ENCODE assay signal across 13 cellular contexts in the genomic region with DNA sequence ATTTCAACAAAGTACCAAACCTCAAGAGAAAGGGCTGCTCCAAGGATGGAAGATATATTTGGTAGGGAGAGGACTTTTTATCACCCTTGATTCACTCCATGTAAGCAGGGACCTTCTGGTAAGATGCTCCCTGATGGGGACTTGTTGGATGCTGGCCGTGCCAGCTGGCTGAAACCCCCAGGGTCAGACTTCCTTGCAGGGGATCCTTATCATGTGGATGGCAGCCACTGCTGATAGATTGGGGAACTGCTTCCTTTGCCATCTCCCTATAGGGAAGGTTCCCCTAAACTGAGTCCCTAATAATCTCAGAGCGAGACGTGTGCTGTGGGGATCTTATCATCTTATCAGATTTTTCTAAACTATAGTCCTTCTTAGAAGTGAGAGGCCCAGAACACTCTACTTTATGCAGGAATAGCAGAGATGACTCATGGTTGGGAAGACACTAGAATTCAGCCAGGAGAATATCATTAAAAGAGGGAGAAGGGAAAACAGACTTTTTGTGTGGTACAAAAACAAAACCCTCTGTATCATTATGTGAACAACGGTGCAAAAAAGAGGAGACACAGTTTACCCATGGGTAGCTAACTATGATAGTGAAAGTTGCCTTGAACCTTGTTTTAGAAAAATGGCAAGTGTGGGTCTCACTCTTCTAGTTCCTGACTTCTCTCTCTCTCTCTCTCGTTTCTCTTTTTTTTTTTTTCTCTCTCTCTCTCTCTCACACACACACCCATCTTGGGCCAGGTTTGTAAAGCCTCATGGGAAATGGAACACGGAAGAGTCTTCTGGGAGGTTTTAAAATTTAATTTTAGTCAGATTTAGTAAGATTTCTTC. TPM values are rescaled to one million over a fixed set of nuclear protein-coding genes. Genes with fewer than 3 reads are reported as not detected.
A peak's percentile ranks its signal among the peaks of the same experiment; 100 is the strongest.
DNase-seq lines count a peak whose midpoint lies in the region; ATAC-seq and TF ChIP-seq lines count a peak whose summit lies in the region.
"Had no signal": no experiment of that assay in that cellular context is flagged by ENCODE, and none has a peak within 500 bp of the region (broad histone marks: within the 10 kb centered on the region; RNA-seq: fewer than 3 reads in every experiment).

No MANE protein-coding gene starts in this region.

- H3K27me3 Mint-ChIP-seq in CD8-positive, alpha-beta T cell (ENCODE audit: low read depth) = no peaks in the 10 kb centered on the region
- H3K27me3 Mint-ChIP-seq in HFFc6 (ENCODE audit: insufficient read depth) = peaks cover 8% of the 10 kb centered on the region
- H3K27me3 Mint-ChIP-seq in activated T-helper 1 cell treated with anti-CD3 and anti-CD28 coated beads, Interleukin-12 subunit alpha, Interleukin-12 subunit beta, Interleukin-2, Interleukin-4 antibody, amounts not matched to agents 30 ng/mL and 10 ng/mL and 1 ng/mL, durations not matched to agents 14 hours and 24 hours and 36 hours (ENCODE audit: insufficient read depth) = no peaks in the 10 kb centered on the region
- no peaks in the 10 kb centered on the region for H3K27me3 Mint-ChIP-seq in type B pancreatic cell

- peaks cover 82% of the 10 kb centered on the region for H3K36me3 Mint-ChIP-seq in CD8-positive, alpha-beta T cell
- no peaks in the 10 kb centered on the region for H3K36me3 Mint-ChIP-seq in HFFc6 (ENCODE audit: low read depth)
- H3K36me3 Mint-ChIP-seq in activated T-helper 1 cell treated with anti-CD3 and anti-CD28 coated beads, Interleukin-12 subunit alpha, Interleukin-12 subunit beta, Interleukin-2, Interleukin-4 antibody, amounts not matched to agents 30 ng/mL and 10 ng/mL and 1 ng/mL, durations not matched to agents 14 hours and 24 hours and 36 hours (ENCODE audit: low read depth) = peaks cover 72% of the 10 kb centered on the region
- H3K36me3 Mint-ChIP-seq in type B pancreatic cell = no peaks in the 10 kb centered on the region

- H3K4ac ChIP-seq in mesendoderm (ENCODE audit: low read depth, low read length) = no peak overlapping the region

- CTCF ChIA-PET in CD8-positive, alpha-beta T cell (lab: Charles Lee) = interaction anchor here (0.6 to 13.6 kb wide), 7 partner anchors 10 to 229 kb away, joined by 3 to 114 read pairs (median 7); no protein-coding TSS in a partner anchor

- intact Hi-C loops in CD8-positive, alpha-beta T cell (cut with DNase I, micrococcal nuclease) = loop anchor here (2.0 to 5.0 kb wide), 3 partner anchors 14 to 156 kb away; partner anchors contain the start of gene N4BP2 (in 1 of the 2)
- intact Hi-C loops in activated T-helper 1 cell treated with anti-CD3 and anti-CD28 coated beads, Interleukin-12 subunit alpha, Interleukin-12 subunit beta, Interleukin-2, Interleukin-4 antibody, amounts not matched to agents 30 ng/mL and 10 ng/mL and 1 ng/mL, durations not matched to agents 14 hours and 24 hours and 36 hours (cut with micrococcal nuclease) = loop anchor here (1.0 kb wide), 1 partner anchor 8 kb away; no protein-coding TSS in a partner anchor

- WGBS in mesendoderm (ENCODE audit: extremely low coverage, insufficient coverage, low lambda C conversion rate) = no CpG with 5 or more reads among the region's 6 CpGs

- H3K9me3 Mint-ChIP-seq in CD8-positive, alpha-beta T cell = no peaks in the 10 kb centered on the region
- no peaks in the 10 kb centered on the region for H3K9me3 Mint-ChIP-seq in HFFc6
- H3K9me3 Mint-ChIP-seq in activated T-helper 1 cell treated with anti-CD3 and anti-CD28 coated beads, Interleukin-12 subunit alpha, Interleukin-12 subunit beta, Interleukin-2, Interleukin-4 antibody, amounts not matched to agents 30 ng/mL and 10 ng/mL and 1 ng/mL, durations not matched to agents 14 hours and 24 hours and 36 hours = no peaks in the 10 kb centered on the region
- H3K9me3 Mint-ChIP-seq in type B pancreatic cell = peaks cover 5% of the 10 kb centered on the region

- peak overlapping the region; percentile 42 for H3K27ac ChIP-seq in CD8-positive, alpha-beta T cell (ENCODE audit: low read depth, low read length)
- H3K27ac ChIP-seq in mesendoderm (ENCODE audit: low read depth, low read length) = no peak overlapping the region

- no peaks in the 10 kb centered on the region for H3K27me3 ChIP-seq in CD8-positive, alpha-beta T cell (ENCODE audit: insufficient read depth, low read length)
- H3K27me3 ChIP-seq in mesendoderm (ENCODE audit: insufficient read depth, low read length, poor library complexity) = no peaks in the 10 kb centered on the region

- H2BK15ac ChIP-seq in mesendoderm (replicated peaks; ENCODE audit: low read depth) = no peak overlapping the region

- H3K36me3 ChIP-seq in CD8-positive, alpha-beta T cell (ENCODE audit: insufficient read depth, low read length) = peaks cover 30% of the 10 kb centered on the region
- no peaks in the 10 kb centered on the region for H3K36me3 ChIP-seq in mesendoderm (ENCODE audit: control insufficient read depth, insufficient read depth, low read length)

- H3K56ac ChIP-seq in mesendoderm (ENCODE audit: low read length) = no peak overlapping the region

- peaks cover 93% of the 10 kb centered on the region for H3K4me1 Mint-ChIP-seq in CD8-positive, alpha-beta T cell (ENCODE audit: low read depth)
- H3K4me1 Mint-ChIP-seq in HFFc6 (ENCODE audit: low read depth) (peaks cover 35% of the 10 kb centered on the region), type B pancreatic cell (ENCODE audit: unreplicated experiment) (peaks cover 7% of the 10 kb centered on the region)
- H3K4me1 Mint-ChIP-seq in activated T-helper 1 cell treated with anti-CD3 and anti-CD28 coated beads, Interleukin-12 subunit alpha, Interleukin-12 subunit beta, Interleukin-2, Interleukin-4 antibody, amounts not matched to agents 30 ng/mL and 10 ng/mL and 1 ng/mL, durations not matched to agents 14 hours and 24 hours and 36 hours (ENCODE audit: low read depth) = peaks cover 88% of the 10 kb centered on the region

- H3K4me1 ChIP-seq in CD8-positive, alpha-beta T cell (ENCODE audit: insufficient read depth, low read length) = peaks cover 89% of the 10 kb centered on the region
- H3K4me1 ChIP-seq in mesendoderm (ENCODE audit: control insufficient read depth, low read depth, low read length) = peaks cover 5% of the 10 kb centered on the region

- H3K9ac ChIP-seq in mesendoderm (ENCODE audit: low read length) = no peak overlapping the region

- H3K4me3 Mint-ChIP-seq in CD8-positive, alpha-beta T cell = peak overlapping the region; percentile 67
- no peak overlapping the region; the same call in 1 of the 2 replicates for H3K4me3 Mint-ChIP-seq in HFFc6
- peak overlapping the region; percentile 70 for H3K4me3 Mint-ChIP-seq in activated T-helper 1 cell treated with anti-CD3 and anti-CD28 coated beads, Interleukin-12 subunit alpha, Interleukin-12 subunit beta, Interleukin-2, Interleukin-4 antibody, amounts not matched to agents 30 ng/mL and 10 ng/mL and 1 ng/mL, durations not matched to agents 14 hours and 24 hours and 36 hours
- H3K4me3 Mint-ChIP-seq in type B pancreatic cell = no peak overlapping the region

- H3K4me2 ChIP-seq in mesendoderm (ENCODE audit: low read length) = no peak overlapping the region

- no peak overlapping the region for H2BK5ac ChIP-seq in mesendoderm (ENCODE audit: low read length)

- no peak overlapping the region for H2AK5ac ChIP-seq in mesendoderm (ENCODE audit: low read length)

- no peak overlapping the region for H4K5ac ChIP-seq in mesendoderm (ENCODE audit: low read length)

- no peak for ATAC-seq in CD8-positive, alpha-beta T cell
- ATAC-seq in HG02623 (IDR thresholded peaks at IDR 0.05; ENCODE audit: unreplicated experiment) = no peak

- H3K23ac ChIP-seq in mesendoderm (ENCODE audit: low read length) = no peak overlapping the region

- no peaks in the 10 kb centered on the region for H3K9me3 ChIP-seq in CD8-positive, alpha-beta T cell (ENCODE audit: low read length)

- POLR2A ChIA-PET in CD8-positive, alpha-beta T cell (lab: Charles Lee) = interaction anchor here (0.6 to 14.7 kb wide), 10 partner anchors 8 to 266 kb away, joined by 3 to 210 read pairs (median 10); partner anchors contain the start of gene RHOH

- no peak overlapping the region for H4K8ac ChIP-seq in mesendoderm (ENCODE audit: low read depth, low read length)

- TF ChIP-seq CTCF in CD8-positive, alpha-beta T cell (IDR thresholded peaks at IDR 0.05) = no peak
- TF ChIP-seq CTCF in HFFc6 (IDR thresholded peaks at IDR 0.05) (no peak), type B pancreatic cell (conservative IDR thresholded peaks at IDR 0.05) (no peak)

- no peak for DNase-seq in CD8-positive, alpha-beta T cell
- DNase-seq in HFFc6 = peak; percentile 5
- DNase-seq in activated T-helper 1 cell treated with anti-CD3 and anti-CD28 coated beads, Interleukin-12 subunit alpha, Interleukin-12 subunit beta, Interleukin-2, Interleukin-4 antibody, amounts not matched to agents 30 ng/mL and 10 ng/mL and 1 ng/mL, durations not matched to agents 14 hours and 24 hours and 36 hours (ENCODE audit: low spot score) = no peak
- DNase-seq in mesendoderm = peak; percentile 46
- no peak for DNase-seq in SK-N-DZ (ENCODE audit: low spot score)
- no peak for DNase-seq in type B pancreatic cell (ENCODE audit: extremely low spot score, unreplicated experiment)
- no peak for DNase-seq in superior temporal gyrus (ENCODE audit: extremely low spot score)
- DNase-seq: amniotic stem cell; NCI-H1105; occipital lobe; stimulated activated CD4-positive, alpha-beta T cell treated with anti-CD3 and anti-CD28 coated beads, Interleukin-4, amount 100 ng/mL, for 24 hours had no signal

- H2BK120ac ChIP-seq in mesendoderm (ENCODE audit: low read depth, low read length) = no peak overlapping the region

- H3K4me3 ChIP-seq in CD8-positive, alpha-beta T cell (ENCODE audit: low read depth, low read length) = peak overlapping the region; percentile 31
- no peak overlapping the region for H3K4me3 ChIP-seq in mesendoderm (ENCODE audit: low read length)

- no peaks in the 10 kb centered on the region for H3K79me2 ChIP-seq in mesendoderm (ENCODE audit: control insufficient read depth, insufficient read depth, low read length)

- H3K79me1 ChIP-seq in mesendoderm (ENCODE audit: low read length) = no peaks in the 10 kb centered on the region

- H3K18ac ChIP-seq in mesendoderm (ENCODE audit: low read length) = no peak overlapping the region

- H3K27ac Mint-ChIP-seq in CD8-positive, alpha-beta T cell = peak overlapping the region; percentile 95
- H3K27ac Mint-ChIP-seq in HFFc6 = no peak overlapping the region
- peak overlapping the region; percentile 92 for H3K27ac Mint-ChIP-seq in activated T-helper 1 cell treated with anti-CD3 and anti-CD28 coated beads, Interleukin-12 subunit alpha, Interleukin-12 subunit beta, Interleukin-2, Interleukin-4 antibody, amounts not matched to agents 30 ng/mL and 10 ng/mL and 1 ng/mL, durations not matched to agents 14 hours and 24 hours and 36 hours
- no peak overlapping the region for H3K27ac Mint-ChIP-seq in type B pancreatic cell

RNA-seq across cellular contexts. Expression of gene RHOH, which starts 16.1 kb away (rescaled TPM):
- total RNA-seq in CD8-positive, alpha-beta T cell = 100 to 1,000 TPM; 533 to 539 TPM
- total RNA-seq in HFFc6 (2021; fragmentation: NEBNext Ultra II Directional; extraction: Animal tissue kit (Norgen Biotek cat#: 25700)) = not detected
- 105 and 111 TPM in 2 replicates for total RNA-seq in activated T-helper 1 cell treated with anti-CD3 and anti-CD28 coated beads, Interleukin-12 subunit alpha, Interleukin-12 subunit beta, Interleukin-2, Interleukin-4 antibody, amounts not matched to agents 30 ng/mL and 10 ng/mL and 1 ng/mL, durations not matched to agents 14 hours and 24 hours and 36 hours
- 1.1 TPM for polyA plus RNA-seq in mesendoderm (2013, experiment 1 of 2)
- 0.90 TPM for polyA plus RNA-seq in mesendoderm (2013, experiment 2 of 2)
- not detected in 2 replicates for polyA plus RNA-seq in SK-N-DZ (2014; cell fraction: cytosol; rRNA removed)
- not detected in 2 replicates for polyA plus RNA-seq in SK-N-DZ (2014; cell fraction: nucleus; rRNA removed)
- total RNA-seq in type B pancreatic cell (ENCODE audit: low replicate concordance) = 3.1 and 5.4 TPM in 2 replicates
- total RNA-seq: endothelial cell of umbilical vein had no signal
- polyA plus RNA-seq: endothelial cell of umbilical vein had no signal

Comparison
In these comparisons a context has a peak if more than half of its experiments do, and no peak if none do; other contexts are left out.
1. DNase-seq: peak in HFFc6 (single experiment) and mesendoderm (single experiment); none in CD8-positive, alpha-beta T cell (0 of 7), activated T-helper 1 cell treated with anti-CD3 and anti-CD28 coated beads, Interleukin-12 subunit alpha, Interleukin-12 subunit beta, Interleukin-2, Interleukin-4 antibody, amounts not matched to agents 30 ng/mL and 10 ng/mL and 1 ng/mL, durations not matched to agents 14 hours and 24 hours and 36 hours (single experiment), SK-N-DZ (single experiment), type B pancreatic cell (single experiment) and superior temporal gyrus (single experiment).
2. H3K27ac Mint-ChIP-seq: peak in CD8-positive, alpha-beta T cell (single experiment) and activated T-helper 1 cell treated with anti-CD3 and anti-CD28 coated beads, Interleukin-12 subunit alpha, Interleukin-12 subunit beta, Interleukin-2, Interleukin-4 antibody, amounts not matched to agents 30 ng/mL and 10 ng/mL and 1 ng/mL, durations not matched to agents 14 hours and 24 hours and 36 hours (single experiment); none in HFFc6 (single experiment) and type B pancreatic cell (single experiment).
3. H3K4me3 Mint-ChIP-seq: peak in CD8-positive, alpha-beta T cell (single experiment) and activated T-helper 1 cell treated with anti-CD3 and anti-CD28 coated beads, Interleukin-12 subunit alpha, Interleukin-12 subunit beta, Interleukin-2, Interleukin-4 antibody, amounts not matched to agents 30 ng/mL and 10 ng/mL and 1 ng/mL, durations not matched to agents 14 hours and 24 hours and 36 hours (single experiment); none in HFFc6 (single experiment) and type B pancreatic cell (single experiment).
4. RNA of gene RHOH, which starts 16.1 kb away (total RNA-seq): 533 to 539 TPM in CD8-positive, alpha-beta T cell and 105 to 111 TPM in activated T-helper 1 cell treated with anti-CD3 and anti-CD28 coated beads, Interleukin-12 subunit alpha, Interleukin-12 subunit beta, Interleukin-2, Interleukin-4 antibody, amounts not matched to agents 30 ng/mL and 10 ng/mL and 1 ng/mL, durations not matched to agents 14 hours and 24 hours and 36 hours; 3.1 to 5.4 TPM in type B pancreatic cell and not detected in HFFc6; every median in the first group is over 10 times any median in the second.